ENCODE assay signal across 11 cellular contexts in the genomic region with DNA sequence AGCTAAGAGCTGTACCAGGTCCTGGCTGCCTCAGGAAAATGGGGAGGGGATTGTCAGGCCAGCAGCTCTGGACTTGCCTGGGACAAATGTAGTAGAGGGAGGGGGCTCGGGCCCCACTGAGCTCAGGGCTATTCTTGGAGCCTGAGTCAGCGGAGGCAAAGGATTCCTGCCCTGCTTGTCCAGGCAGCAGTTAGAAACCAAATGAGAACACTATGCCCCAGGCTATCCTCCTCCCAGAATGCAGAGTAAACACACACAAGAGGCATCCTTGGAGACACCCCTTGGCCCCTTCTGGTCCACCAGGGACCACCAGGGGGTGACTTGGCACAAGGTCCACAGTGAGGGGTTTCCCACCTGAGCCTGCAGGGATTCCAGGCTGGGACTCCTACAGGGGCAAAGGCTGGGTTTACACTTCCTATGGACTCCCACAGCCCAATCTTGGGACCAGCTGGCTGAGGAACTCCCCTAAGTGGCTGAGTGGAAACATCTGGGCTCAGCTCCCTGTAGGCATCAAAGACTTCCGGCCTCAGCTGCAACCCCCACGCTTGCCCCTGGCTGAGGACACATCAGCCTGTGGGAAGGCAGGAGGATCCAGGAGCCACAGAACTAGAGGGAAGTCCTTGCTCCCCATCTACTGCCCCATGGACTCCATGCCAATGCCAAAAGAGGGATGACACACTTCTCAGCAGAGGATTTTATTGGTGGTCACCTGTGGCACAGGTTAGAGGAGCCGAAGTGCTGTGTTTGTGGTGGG. TPM values are rescaled to one million over a fixed set of nuclear protein-coding genes. Genes with fewer than 3 reads are reported as not detected.
DNase-seq lines count a peak whose midpoint lies in the region; ATAC-seq and TF ChIP-seq lines count a peak whose summit lies in the region.
"Had no signal": no experiment of that assay in that cellular context is flagged by ENCODE, and none has a peak within 500 bp of the region (broad histone marks: within the 10 kb centered on the region; RNA-seq: fewer than 3 reads in every experiment).

No MANE protein-coding gene starts in this region.

- TF ChIP-seq CTCF in RWPE2 (IDR thresholded peaks at IDR 0.05; ENCODE audit: poor library complexity, severe bottlenecking) (no peak), osteoblast (IDR thresholded peaks at IDR 0.05; ENCODE audit: extremely low read depth, low read depth, low read length) (no peak)

- H2AFZ ChIP-seq in osteoblast (ENCODE audit: low read length): no peak overlapping the region

- H3K4me1 ChIP-seq in RWPE2 (ENCODE audit: insufficient read depth, poor library complexity, severe bottlenecking) (peaks cover 48% of the 10 kb centered on the region), osteoblast (ENCODE audit: insufficient read depth, low read length) (peaks cover 38% of the 10 kb centered on the region)
- H3K4me1 ChIP-seq: right lobe of liver had no signal

- no peak for TF ChIP-seq POLR2A in GM18505 (IDR thresholded peaks at IDR 0.05; ENCODE audit: borderline replicate concordance, extremely low read depth, insufficient read depth, insufficient read length)

- ATAC-seq in RWPE2 (ENCODE audit: low read depth) (peak; percentile 45), GM18505 (IDR thresholded peaks at IDR 0.05; ENCODE audit: unreplicated experiment) (no peak), GM19452 (IDR thresholded peaks at IDR 0.05; ENCODE audit: unreplicated experiment) (no peak)

- H3K4me3 ChIP-seq in RWPE2 (ENCODE audit: severe bottlenecking): no peak overlapping the region
- H3K4me3 ChIP-seq in osteoblast (ENCODE audit: insufficient read depth, low read length): peak overlapping the region; percentile 38
- H3K4me3 ChIP-seq: right lobe of liver had no signal

- H3K9me3 ChIP-seq in RWPE2 (ENCODE audit: severe bottlenecking): no peaks in the 10 kb centered on the region
- no peaks in the 10 kb centered on the region for H3K9me3 ChIP-seq in osteoblast (ENCODE audit: low read depth, low read length)
- H3K9me3 ChIP-seq: right lobe of liver had no signal

- H3K4me2 ChIP-seq in osteoblast (ENCODE audit: insufficient read depth, low read length): peak overlapping the region; percentile 69

- H3K27ac ChIP-seq in RWPE2 (ENCODE audit: poor library complexity, severe bottlenecking): peak overlapping the region; percentile 98
- H3K27ac ChIP-seq in osteoblast (ENCODE audit: low read depth, low read length): peak overlapping the region; percentile 88
- H3K27ac ChIP-seq: right lobe of liver had no signal

- DNase-seq in AG20443 (ENCODE audit: low spot score) (peak; percentile 92), RWPE2 (ENCODE audit: low spot score) (peak; percentile 94), fibroblast of peridontal ligament (ENCODE audit: extremely low read depth) (peak; percentile 94), osteoblast (ENCODE audit: insufficient read length, low spot score, missing footprints) (peak; percentile 99), RPMI8226 (no peak), COR-L47 (lab: John Stamatoyannopoulos, UW) (no peak)
- DNase-seq: activated naive CD8-positive, alpha-beta T cell treated with anti-CD3 and anti-CD28 coated beads, Interleukin-2, amount 10 ng/mL, durations not matched to agents 7 days and 5 days; DND-41 had no signal

- peaks cover 54% of the 10 kb centered on the region for H3K36me3 ChIP-seq in RWPE2 (ENCODE audit: low read depth)
- peaks cover 52% of the 10 kb centered on the region for H3K36me3 ChIP-seq in osteoblast (ENCODE audit: insufficient read depth, low read length)

- peaks cover 6% of the 10 kb centered on the region for H3K79me2 ChIP-seq in osteoblast (ENCODE audit: insufficient read depth, low read length)

- no peaks in the 10 kb centered on the region for H3K27me3 ChIP-seq in RWPE2 (ENCODE audit: insufficient read depth, poor library complexity, severe bottlenecking)
- no peaks in the 10 kb centered on the region for H3K27me3 ChIP-seq in osteoblast (ENCODE audit: insufficient read depth, low read length)
- H3K27me3 ChIP-seq: right lobe of liver had no signal

- H4K20me1 ChIP-seq in osteoblast (ENCODE audit: insufficient read depth, low read length): peaks cover 17% of the 10 kb centered on the region

RNA-seq across cellular contexts. Expression of a gene that starts 3.4 kb away (rescaled TPM):
- total RNA-seq in osteoblast: 12.7 and 21.4 TPM in 2 replicates

RNA-seq across cellular contexts. Expression of a gene that starts 10.9 kb away (rescaled TPM):
- 299 and 308 TPM in 2 replicates for total RNA-seq in osteoblast

RNA-seq across cellular contexts. Expression of a gene that starts 23.1 kb away (rescaled TPM):
- 0.59 TPM in 1 of 2 replicates, not detected in the other for total RNA-seq in osteoblast
- total RNA-seq: activated naive CD8-positive, alpha-beta T cell treated with anti-CD3 and anti-CD28 coated beads, Interleukin-2, amount 10 ng/mL, durations not matched to agents 7 days and 5 days; right lobe of liver had no signal

RNA-seq across cellular contexts. Expression of a gene that starts 34.9 kb away (rescaled TPM):
- 0.29 and 0.72 TPM in 2 replicates for total RNA-seq in osteoblast
- total RNA-seq: activated naive CD8-positive, alpha-beta T cell treated with anti-CD3 and anti-CD28 coated beads, Interleukin-2, amount 10 ng/mL, durations not matched to agents 7 days and 5 days; right lobe of liver had no signal

RNA-seq across cellular contexts. Expression of a gene that starts 36.8 kb away (rescaled TPM):
- total RNA-seq in osteoblast: 26.2 and 30.8 TPM in 2 replicates

Comparison
In these comparisons a context has a peak if more than half of its experiments do, and no peak if none do; other contexts are left out.
1. DNase-seq: peak in AG20443 (single experiment), RWPE2 (single experiment), fibroblast of peridontal ligament (single experiment) and osteoblast (single experiment); none in RPMI8226 (single experiment) and COR-L47 (single experiment).